In the genomic region with DNA sequence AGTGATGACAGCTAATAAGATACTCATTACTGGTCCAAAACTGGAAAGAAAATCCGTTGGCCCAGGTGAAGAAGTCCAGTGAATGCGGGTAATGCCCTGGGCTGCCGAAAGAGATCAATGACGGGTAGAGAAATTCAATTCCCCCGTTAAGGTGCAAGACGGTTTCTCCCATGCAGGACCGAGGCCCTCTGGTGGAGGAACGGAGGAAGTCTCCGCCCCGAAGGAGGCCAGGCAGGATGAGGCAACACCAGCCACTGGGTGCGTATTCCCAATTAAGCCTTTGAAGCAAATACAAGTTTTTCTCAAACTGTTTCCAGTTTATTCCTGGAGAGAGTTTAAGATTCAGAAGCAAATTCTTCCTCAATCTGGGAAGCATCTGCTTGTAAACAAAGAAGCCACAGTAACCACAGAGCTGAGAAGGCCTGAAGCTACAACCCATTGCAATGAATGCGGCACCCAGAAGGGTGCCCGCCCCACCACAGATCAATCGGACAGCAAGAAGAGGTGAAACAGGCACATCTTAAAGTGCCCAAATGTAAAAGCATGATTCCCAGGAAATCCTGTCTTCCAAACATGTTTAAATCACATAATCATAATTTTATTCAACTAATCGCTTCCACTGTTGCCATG, we compare ENCODE assay signal across 8 cellular contexts.
DNase-seq lines count a peak whose midpoint lies in the region; ATAC-seq, FAIRE-seq and TF ChIP-seq lines count a peak whose summit lies in the region.

No MANE protein-coding gene starts in this region.

- H3K4me1 ChIP-seq in breast epithelium, result no peaks in the 10 kb centered on the region

- DNase-seq in NCI-H2171 (lab: John Stamatoyannopoulos, UW), result peak; percentile 60
- DNase-seq in breast epithelium (ENCODE audit: low spot score in 2 of 2), result peak; percentile 78 to 81
- DNase-seq in stimulated activated CD4-positive, alpha-beta T cell treated with anti-CD3 and anti-CD28 coated beads, Interleukin-15, amount 100 ng/mL, for 1 hour (ENCODE audit: low read depth in 1 of 2, low spot score in 1 of 2), result peak; percentile 56 to 57

- FAIRE-seq in islet of Langerhans (lab: Jason Lieb, UNC), result peak; percentile 43

- intact Hi-C loops in breast epithelium (cut with DNase I; ENCODE audit: low total_unique reads), result loop anchor here (5.0 kb wide), 1 partner anchor 460 kb away; no protein-coding TSS in a partner anchor

- TF ChIP-seq CTCF in GM12872 (IDR thresholded peaks at IDR 0.05; ENCODE audit: insufficient read depth, low read depth, low read length), result peak; percentile 94
- TF ChIP-seq CTCF in VCaP (conservative IDR thresholded peaks at IDR 0.05), result peak; percentile 94
- peak; percentile 94 to 97 (median 97) for TF ChIP-seq CTCF in breast epithelium (IDR thresholded peaks at IDR 0.05)

- no peak for TF ChIP-seq POLR2A in breast epithelium (IDR thresholded peaks at IDR 0.05)

- no peaks in the 10 kb centered on the region for H3K27me3 ChIP-seq in breast epithelium

- ATAC-seq in HG02870 (IDR thresholded peaks at IDR 0.05; ENCODE audit: unreplicated experiment), result peak; percentile 80
- ATAC-seq in GM18520 (IDR thresholded peaks at IDR 0.05; ENCODE audit: unreplicated experiment), result no peak

- H3K27ac ChIP-seq in VCaP, result peak overlapping the region; percentile 78
- peak overlapping the region; percentile 54 to 74 for H3K27ac ChIP-seq in breast epithelium

- no peak overlapping the region for H3K4me3 ChIP-seq in breast epithelium

- no peaks in the 10 kb centered on the region for H3K9me3 ChIP-seq in breast epithelium

- no peaks in the 10 kb centered on the region for H3K36me3 ChIP-seq in breast epithelium
